ENCODE assay signal across 24 cellular contexts in the genomic region with DNA sequence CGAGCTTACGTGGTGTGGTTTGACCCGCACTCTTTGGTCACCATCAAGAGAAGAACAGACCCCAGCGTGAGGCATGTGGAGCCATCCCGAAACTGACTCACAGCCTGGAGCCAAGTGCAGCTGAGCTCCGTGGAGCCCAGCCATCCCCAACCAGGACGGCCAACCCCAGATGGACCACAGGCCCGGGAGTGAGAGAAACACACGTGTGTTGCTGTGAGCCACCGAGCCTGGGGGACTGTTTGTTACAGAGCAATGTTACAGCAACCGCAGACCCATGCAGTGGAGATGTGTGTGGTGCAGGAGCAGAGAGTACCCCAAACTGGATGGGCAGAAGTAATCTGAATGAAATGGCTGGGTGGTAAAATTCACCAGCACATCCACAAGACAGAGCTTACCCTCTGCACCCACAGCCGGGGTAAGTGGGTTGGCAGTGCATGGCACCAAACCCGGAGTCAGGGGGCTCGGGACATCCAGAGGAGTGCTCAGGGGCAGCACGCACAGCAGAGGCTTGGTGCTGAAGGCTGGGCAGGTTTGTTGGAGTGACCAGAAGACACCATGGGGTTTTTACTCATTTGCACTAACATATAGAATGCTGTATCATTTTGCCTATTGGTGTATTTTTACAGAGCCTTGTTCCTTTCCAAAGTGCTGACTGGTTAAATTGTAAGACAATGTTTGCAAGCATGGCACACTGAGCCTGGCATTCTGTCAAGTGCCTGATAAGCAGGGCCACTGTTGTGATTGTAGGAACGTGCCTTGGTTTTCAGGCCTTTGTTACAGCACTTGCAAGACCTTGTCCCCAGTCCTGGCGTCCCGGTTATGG.
A peak's percentile ranks its signal among the peaks of the same experiment; 100 is the strongest.
DNase-seq lines count a peak whose midpoint lies in the region; ATAC-seq and TF ChIP-seq lines count a peak whose summit lies in the region.
"Had no signal": no experiment of that assay in that cellular context is flagged by ENCODE, and none has a peak within 500 bp of the region (broad histone marks: within the 10 kb centered on the region; RNA-seq: fewer than 3 reads in every experiment).

No MANE protein-coding gene starts in this region.

- H3K36me3 ChIP-seq in body of pancreas (replicated peaks in 1 of 2; ENCODE audit: insufficient read depth in 1 of 2, low read depth in 2 of 2) (no peaks in the 10 kb centered on the region), lower lobe of right lung (no peaks in the 10 kb centered on the region), upper lobe of right lung (no peaks in the 10 kb centered on the region), gastrocnemius medialis (no peaks in the 10 kb centered on the region)
- H3K36me3 ChIP-seq: MG63, prostate gland had no signal

- no peak for TF ChIP-seq POLR2A in body of pancreas (IDR thresholded peaks at IDR 0.05)
- no peak for TF ChIP-seq POLR2A in gastrocnemius medialis (IDR thresholded peaks at IDR 0.05)

- H3K9me3 ChIP-seq in body of pancreas (no peaks in the 10 kb centered on the region), lower lobe of right lung (no peaks in the 10 kb centered on the region), upper lobe of right lung (no peaks in the 10 kb centered on the region), gastrocnemius medialis (no peaks in the 10 kb centered on the region)
- H3K9me3 ChIP-seq: MG63, prostate gland had no signal

- intact Hi-C loops in body of pancreas (cut with DNase I): no loop called here
- intact Hi-C loops in lower lobe of right lung (cut with DNase I): no loop called here
- intact Hi-C loops in upper lobe of right lung (cut with DNase I): no loop called here
- intact Hi-C loops in gastrocnemius medialis (cut with DNase I; ENCODE audit: low total_unique reads): no loop called here

- no peak overlapping the region for H3K27ac Mint-ChIP-seq in activated T-cell treated with anti-CD3 and anti-CD28 coated beads, Interleukin-2, amount 50 U/mL, for 24 hours
- H3K27ac Mint-ChIP-seq: activated T-helper 1 cell treated with anti-CD3 and anti-CD28 coated beads, Interleukin-12 subunit alpha, Interleukin-12 subunit beta, Interleukin-2, Interleukin-4 antibody, amounts not matched to agents 30 ng/mL and 10 ng/mL and 1 ng/mL, durations not matched to agents 14 hours and 24 hours and 36 hours; IgD-negative memory B cell; stimulated activated naive CD8-positive, alpha-beta T cell treated with anti-CD3 and anti-CD28 coated beads, Interleukin-15, Interleukin-2, amounts not matched to agents 100 ng/mL and 50 ng/mL, for 24 hours; type B pancreatic cell had no signal

- H3K4me3 ChIP-seq in body of pancreas: no peak overlapping the region
- no peak overlapping the region for H3K4me3 ChIP-seq in lower lobe of right lung
- no peak overlapping the region for H3K4me3 ChIP-seq in upper lobe of right lung
- H3K4me3 ChIP-seq in gastrocnemius medialis: no peak overlapping the region
- H3K4me3 ChIP-seq: MG63, prostate gland had no signal

- TF ChIP-seq CTCF in body of pancreas (IDR thresholded peaks at IDR 0.05) (no peak), lower lobe of right lung (IDR thresholded peaks at IDR 0.05) (no peak), upper lobe of right lung (IDR thresholded peaks at IDR 0.05) (no peak), gastrocnemius medialis (IDR thresholded peaks at IDR 0.05 in 4 of 5, conservative IDR thresholded peaks at IDR 0.05 in 1 of 5) (no peak)

- H3K27me3 Mint-ChIP-seq in activated T-cell treated with anti-CD3 and anti-CD28 coated beads, Interleukin-2, amount 50 U/mL, for 24 hours: no peaks in the 10 kb centered on the region
- H3K27me3 Mint-ChIP-seq: stimulated activated naive CD8-positive, alpha-beta T cell treated with anti-CD3 and anti-CD28 coated beads, Interleukin-15, Interleukin-2, amounts not matched to agents 100 ng/mL and 50 ng/mL, for 24 hours had no signal

- 76 to 81% methylated on average over 15 to 18 of the region's 18 CpGs for WGBS in body of pancreas, 2 donors

- peak; percentile 55 for DNase-seq in activated effector memory CD4-positive, alpha-beta T cell treated with anti-CD3 and anti-CD28 coated beads, Interleukin-2, amount 50 U/mL, for 16 hours
- DNase-seq in activated effector memory CD4-positive, alpha-beta T cell treated with Interleukin-2 at 50 U/mL for 16 hours: no peak
- DNase-seq in body of pancreas: peak in 3 of 4 donors; percentile 6 to 70 (median 52)
- DNase-seq in lower lobe of right lung: peak; percentile 34
- DNase-seq in upper lobe of right lung: peak; percentile 34
- DNase-seq in activated T-cell treated with anti-CD3 and anti-CD28 coated beads, Interleukin-2, amount 50 U/mL, for 24 hours: no peak
- DNase-seq in gastrocnemius medialis: no peak
- no peak for DNase-seq in NCI-H226
- DNase-seq: 8988T; activated CD4-positive, alpha-beta T cell treated with anti-CD3 and anti-CD28 coated beads for 48 hours; caudate nucleus; kidney glomerular epithelial cell; MG63; midbrain; NCI-H1417 treated with DMSO at 0.1 percent for 48 hours; NCI-H526 treated with DMSO at 0.1 percent for 48 hours; SIG-M5; small intestine; stimulated activated CD4-positive, alpha-beta T cell treated with anti-CD3 and anti-CD28 coated beads, Interleukin-2, amount 100 ng/mL, for 48 hours had no signal

- H3K4me1 ChIP-seq in body of pancreas (no peaks in the 10 kb centered on the region), lower lobe of right lung (no peaks in the 10 kb centered on the region), upper lobe of right lung (no peaks in the 10 kb centered on the region), gastrocnemius medialis (no peaks in the 10 kb centered on the region)
- H3K4me1 ChIP-seq: prostate gland had no signal

- H3K36me3 Mint-ChIP-seq in activated T-cell treated with anti-CD3 and anti-CD28 coated beads, Interleukin-2, amount 50 U/mL, for 24 hours (ENCODE audit: low read depth): no peaks in the 10 kb centered on the region
- H3K36me3 Mint-ChIP-seq: type B pancreatic cell had no signal

- H3K27me3 ChIP-seq in body of pancreas (no peaks in the 10 kb centered on the region), lower lobe of right lung (ENCODE audit: low read depth) (peaks cover 14% of the 10 kb centered on the region), upper lobe of right lung (peaks cover 4% of the 10 kb centered on the region), gastrocnemius medialis (no peaks in the 10 kb centered on the region)
- H3K27me3 ChIP-seq: MG63 had no signal

- in situ Hi-C loops in gastrocnemius medialis (cut with MboI; ENCODE audit: low sequenced_read_pairs in 4 of 4): no loop called here

- H3K4me3 Mint-ChIP-seq in activated T-cell treated with anti-CD3 and anti-CD28 coated beads, Interleukin-2, amount 50 U/mL, for 24 hours: no peak overlapping the region
- H3K4me3 Mint-ChIP-seq: activated T-helper 1 cell treated with anti-CD3 and anti-CD28 coated beads, Interleukin-12 subunit alpha, Interleukin-12 subunit beta, Interleukin-2, Interleukin-4 antibody, amounts not matched to agents 30 ng/mL and 10 ng/mL and 1 ng/mL, durations not matched to agents 14 hours and 24 hours and 36 hours; IgD-negative memory B cell; stimulated activated naive CD8-positive, alpha-beta T cell treated with anti-CD3 and anti-CD28 coated beads, Interleukin-15, Interleukin-2, amounts not matched to agents 100 ng/mL and 50 ng/mL, for 24 hours; type B pancreatic cell had no signal

- no peaks in the 10 kb centered on the region for H3K4me1 Mint-ChIP-seq in activated T-cell treated with anti-CD3 and anti-CD28 coated beads, Interleukin-2, amount 50 U/mL, for 24 hours (ENCODE audit: low read depth)
- H3K4me1 Mint-ChIP-seq: IgD-negative memory B cell had no signal

- H3K9me3 Mint-ChIP-seq in activated T-cell treated with anti-CD3 and anti-CD28 coated beads, Interleukin-2, amount 50 U/mL, for 24 hours: no peaks in the 10 kb centered on the region
- H3K9me3 Mint-ChIP-seq: activated T-helper 1 cell treated with anti-CD3 and anti-CD28 coated beads, Interleukin-12 subunit alpha, Interleukin-12 subunit beta, Interleukin-2, Interleukin-4 antibody, amounts not matched to agents 30 ng/mL and 10 ng/mL and 1 ng/mL, durations not matched to agents 14 hours and 24 hours and 36 hours; IgD-negative memory B cell; stimulated activated naive CD8-positive, alpha-beta T cell treated with anti-CD3 and anti-CD28 coated beads, Interleukin-15, Interleukin-2, amounts not matched to agents 100 ng/mL and 50 ng/mL, for 24 hours; type B pancreatic cell had no signal

- ATAC-seq in body of pancreas (no peak), lower lobe of right lung (no peak), upper lobe of right lung (no peak), gastrocnemius medialis (no peak)

- H3K27ac ChIP-seq in body of pancreas (no peak overlapping the region), lower lobe of right lung (no peak overlapping the region), upper lobe of right lung (no peak overlapping the region), gastrocnemius medialis (no peak overlapping the region)
- H3K27ac ChIP-seq: prostate gland had no signal

Comparison
In these comparisons a context has a peak if more than half of its experiments do, and no peak if none do; other contexts are left out.
1. DNase-seq: peak in activated effector memory CD4-positive, alpha-beta T cell treated with anti-CD3 and anti-CD28 coated beads, Interleukin-2, amount 50 U/mL, for 16 hours (single experiment), body of pancreas (3 of 4), lower lobe of right lung (single experiment) and upper lobe of right lung (single experiment); none in activated effector memory CD4-positive, alpha-beta T cell treated with Interleukin-2 at 50 U/mL for 16 hours (single experiment), activated T-cell treated with anti-CD3 and anti-CD28 coated beads, Interleukin-2, amount 50 U/mL, for 24 hours (single experiment), gastrocnemius medialis (0 of 2) and NCI-H226 (single experiment).